Comparison of ENCODE assay signal across 8 cellular contexts in the genomic region with DNA sequence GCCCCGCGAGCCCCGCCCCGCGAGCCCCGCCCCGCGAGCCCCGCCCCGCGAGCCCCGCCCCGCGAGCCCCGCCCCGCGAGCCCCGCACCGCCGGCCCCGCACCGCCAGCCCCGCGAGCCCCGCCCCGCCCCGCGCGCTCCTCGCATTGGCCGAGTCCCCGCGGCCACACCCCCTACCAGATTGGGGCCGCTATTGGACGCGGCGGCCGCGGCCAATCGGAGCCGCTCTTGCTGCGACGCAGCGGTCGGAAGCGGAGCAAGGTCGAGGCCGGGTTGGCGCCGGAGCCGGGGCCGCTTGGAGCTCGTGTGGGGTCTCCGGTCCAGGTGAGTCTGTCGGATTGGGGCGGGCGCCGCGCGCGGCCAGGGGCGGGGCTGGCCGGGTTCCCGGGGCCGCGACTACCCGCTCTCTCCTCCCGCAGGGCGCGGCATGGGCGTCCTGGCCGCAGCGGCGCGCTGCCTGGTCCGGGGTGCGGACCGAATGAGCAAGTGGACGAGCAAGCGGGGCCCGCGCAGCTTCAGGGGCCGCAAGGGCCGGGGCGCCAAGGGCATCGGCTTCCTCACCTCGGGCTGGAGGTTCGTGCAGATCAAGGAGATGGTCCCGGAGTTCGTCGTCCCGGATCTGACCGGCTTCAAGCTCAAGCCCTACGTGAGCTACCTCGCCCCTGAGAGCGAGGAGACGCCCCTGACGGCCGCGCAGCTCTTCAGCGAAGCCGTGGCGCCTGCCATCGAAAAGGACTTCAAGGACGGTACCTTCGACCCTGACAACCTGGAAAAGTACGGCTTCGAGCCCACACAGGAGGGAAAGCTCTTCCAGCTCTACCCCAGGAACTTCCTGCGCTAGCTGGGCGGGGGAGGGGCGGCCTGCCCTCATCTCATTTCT. TPM values are rescaled to one million over a fixed set of nuclear protein-coding genes. Genes with fewer than 3 reads are reported as not detected.
DNase-seq lines count a peak whose midpoint lies in the region; ATAC-seq and TF ChIP-seq lines count a peak whose summit lies in the region.

A gene (plus strand): TSS at position 224 of the 879 bp plus-strand sequence. CDS start 203 bp downstream, at position 427.

- H3K36me3 ChIP-seq in HUES48 (ENCODE audit: control insufficient read depth, insufficient read depth, low read length) (peaks cover 26% of the 10 kb centered on the region), OCI-LY3 (replicated peaks; ENCODE audit: low read depth, low read length) (peaks cover 23% of the 10 kb centered on the region)

- H3K9ac ChIP-seq in HUES48 (ENCODE audit: low read depth, low read length) (peak within 1 kb of the TSS; percentile 64), OCI-LY3 (ENCODE audit: low read length) (peak within 1 kb of the TSS; percentile 70)

- 0 out of 2 replicates have a peak within 1 kb of the TSS, but pooled peaks have one; percentile 25 for H2AFZ ChIP-seq in OCI-LY3 (ENCODE audit: low read depth, low read length)

- H3K4me2 ChIP-seq in OCI-LY3 (ENCODE audit: low read length), result peak within 1 kb of the TSS; percentile 83

- peak; percentile 94 for DNase-seq in COLO829 (ENCODE audit: low spot score)
- peak; percentile 85 for DNase-seq in activated T-cell treated with anti-CD3 and anti-CD28 coated beads for 24 hours (ENCODE audit: low read depth)
- peak; percentile 97 for DNase-seq in epidermal melanocyte (ENCODE audit: insufficient read length, low spot score)
- peak; percentile 58 to 75 for DNase-seq in stimulated activated CD8-positive, alpha-beta memory T cell treated with anti-CD3 and anti-CD28 coated beads, Interleukin-4, amount 100 ng/mL, for 1 hour (ENCODE audit: low read depth in 2 of 2, low spot score in 1 of 2)

- no peaks in the 10 kb centered on the region for H3K79me2 ChIP-seq in OCI-LY3 (ENCODE audit: low read length)

- H3K27ac ChIP-seq in HUES48 (ENCODE audit: low read depth, low read length) (peak within 1 kb of the TSS; percentile 66), OCI-LY3 (ENCODE audit: low read length) (peak within 1 kb of the TSS; percentile 41)

- peak within 1 kb of the TSS; percentile 79 for H3K4me3 ChIP-seq in HUES48 (ENCODE audit: low read depth, low read length)
- H3K4me3 ChIP-seq in OCI-LY3 (ENCODE audit: low read length), result peak within 1 kb of the TSS; percentile 90
- peak within 1 kb of the TSS; percentile 57 for H3K4me3 ChIP-seq in mononuclear cell (ENCODE audit: low read length)

- TF ChIP-seq CTCF in OCI-LY3 (IDR thresholded peaks at IDR 0.05; ENCODE audit: low read depth, low read length), result no peak

- H3K9me3 ChIP-seq in HUES48 (ENCODE audit: control insufficient read depth, insufficient read depth, low read length), result no peaks in the 10 kb centered on the region
- no peaks in the 10 kb centered on the region for H3K9me3 ChIP-seq in OCI-LY3 (ENCODE audit: insufficient read depth, low read length)
- no peaks in the 10 kb centered on the region for H3K9me3 ChIP-seq in mononuclear cell (ENCODE audit: low read depth, low read length)

- H3K27me3 ChIP-seq in HUES48 (ENCODE audit: control insufficient read depth, insufficient read depth, low read length) (no peaks in the 10 kb centered on the region), OCI-LY3 (ENCODE audit: low read depth, low read length) (no peaks in the 10 kb centered on the region), mononuclear cell (ENCODE audit: insufficient read depth, low read length) (no peaks in the 10 kb centered on the region)

- no peaks in the 10 kb centered on the region for H3K4me1 ChIP-seq in HUES48 (ENCODE audit: control insufficient read depth, insufficient read depth, low read length)
- peaks cover 12% of the 10 kb centered on the region; the same call in 1 of the 2 replicates for H3K4me1 ChIP-seq in OCI-LY3 (ENCODE audit: low read length)
- H3K4me1 ChIP-seq in mononuclear cell (ENCODE audit: insufficient read depth, low read length), result peaks cover 22% of the 10 kb centered on the region

- peak; percentile 72 for ATAC-seq in GM21360 (IDR thresholded peaks at IDR 0.05; ENCODE audit: unreplicated experiment)

- peaks cover 3% of the 10 kb centered on the region; the same call in 1 of the 2 replicates for H4K20me1 ChIP-seq in OCI-LY3 (ENCODE audit: insufficient read depth, low read length)

RNA-seq across cellular contexts. Expression of the gene that starts here (rescaled TPM):
- total RNA-seq in mononuclear cell, result 15.6 TPM

Comparison
In these comparisons a context has a peak if more than half of its experiments do, and no peak if none do; other contexts are left out.
1. Peak in every context shown above with its lines: DNase-seq, ATAC-seq, H3K4me3 ChIP-seq and H3K27ac ChIP-seq.